In the genomic region with DNA sequence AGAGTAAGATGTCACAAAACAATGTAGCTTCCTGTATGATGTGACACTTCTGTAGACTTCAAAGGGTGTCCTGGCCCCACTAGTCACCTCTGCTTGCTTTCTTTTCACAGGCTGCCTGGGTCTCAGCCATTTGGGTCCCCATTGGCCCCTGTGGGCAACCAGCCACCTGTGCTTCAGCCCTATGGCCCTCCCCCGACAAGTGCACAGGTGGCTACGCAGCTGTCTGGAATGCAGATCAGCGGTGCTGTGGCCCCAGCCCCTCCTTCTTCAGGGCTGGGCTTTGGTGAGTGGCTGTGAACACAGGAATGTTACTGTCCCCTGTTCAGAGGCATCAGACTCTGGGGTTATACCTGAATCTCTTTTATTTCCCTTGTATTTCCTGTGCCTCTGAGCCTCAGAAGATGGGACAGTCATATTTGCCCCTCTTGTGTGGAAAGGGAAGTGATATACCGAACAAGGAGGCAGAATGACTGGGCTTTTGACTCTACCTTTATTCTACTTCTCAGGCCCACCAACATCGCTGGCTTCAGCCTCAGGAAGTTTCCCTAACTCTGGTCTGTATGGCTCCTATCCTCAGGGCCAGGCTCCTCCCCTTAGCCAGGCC, we compare ENCODE assay signal across 10 cellular contexts. TPM values are rescaled to one million over a fixed set of nuclear protein-coding genes. Genes with fewer than 3 reads are reported as not detected.
DNase-seq lines count a peak whose midpoint lies in the region; ATAC-seq, FAIRE-seq and TF ChIP-seq lines count a peak whose summit lies in the region.
"Had no signal": no experiment of that assay in that cellular context is flagged by ENCODE, and none has a peak within 500 bp of the region (broad histone marks: within the 10 kb centered on the region; RNA-seq: fewer than 3 reads in every experiment).

No MANE protein-coding gene starts in this region.

- no TSS peak for BruUV-seq in OCI-LY7 (replicated peaks; lab: Mats Ljungman, UMichigan)

- H3K27ac ChIP-seq in OCI-LY7 (ENCODE audit: low read depth, low read length, poor library complexity, severe bottlenecking) = peak overlapping the region; percentile 64
- no peak overlapping the region for H3K27ac ChIP-seq in astrocyte (ENCODE audit: low read depth, low read length)

- H3K27me3 Mint-ChIP-seq in activated T-cell treated with anti-CD3 and anti-CD28 coated beads, Interleukin-2, amount 50 U/mL, for 24 hours = no peaks in the 10 kb centered on the region
- H3K27me3 Mint-ChIP-seq in astrocyte (ENCODE audit: low read depth, unreplicated experiment) = no peaks in the 10 kb centered on the region
- no peaks in the 10 kb centered on the region for H3K27me3 Mint-ChIP-seq in stimulated activated naive CD8-positive, alpha-beta T cell treated with anti-CD3 and anti-CD28 coated beads, Interleukin-15, Interleukin-2, amounts not matched to agents 100 ng/mL and 50 ng/mL, for 24 hours

- intact Hi-C loops in OCI-LY7 (cut with micrococcal nuclease; ENCODE audit: unreplicated experiment) = no loop called here

- no peaks in the 10 kb centered on the region for H3K9me3 ChIP-seq in OCI-LY7 (ENCODE audit: low read length)
- H3K9me3 ChIP-seq in astrocyte (ENCODE audit: insufficient read depth, low read depth, low read length) = no peaks in the 10 kb centered on the region

- H3K4me2 ChIP-seq in OCI-LY7 (ENCODE audit: low read length) (peak overlapping the region; percentile 57), astrocyte (ENCODE audit: low read length) (no peak overlapping the region)

- peaks cover 66% of the 10 kb centered on the region for H3K4me1 Mint-ChIP-seq in activated T-cell treated with anti-CD3 and anti-CD28 coated beads, Interleukin-2, amount 50 U/mL, for 24 hours (ENCODE audit: low read depth)
- H3K4me1 Mint-ChIP-seq in astrocyte (ENCODE audit: low read depth, unreplicated experiment) = peaks cover 42% of the 10 kb centered on the region
- H3K4me1 Mint-ChIP-seq in stimulated activated naive CD8-positive, alpha-beta T cell treated with anti-CD3 and anti-CD28 coated beads, Interleukin-15, Interleukin-2, amounts not matched to agents 100 ng/mL and 50 ng/mL, for 24 hours (ENCODE audit: low read depth) = peaks cover 58% of the 10 kb centered on the region

- TF ChIP-seq CTCF in OCI-LY7 (conservative IDR thresholded peaks at IDR 0.05; ENCODE audit: low read length) = no peak
- TF ChIP-seq CTCF in astrocyte (IDR thresholded peaks at IDR 0.05; ENCODE audit: insufficient read depth, low read depth, low read length) = no peak

- H3K79me2 ChIP-seq in OCI-LY7 (ENCODE audit: insufficient read depth, low read depth, low read length) (no peaks in the 10 kb centered on the region; the same call in 1 of the 2 replicates), astrocyte (ENCODE audit: insufficient read depth, low read length) (peaks cover 66% of the 10 kb centered on the region)

- DNase-seq in activated T-cell treated with anti-CD3 and anti-CD28 coated beads, Interleukin-2, amount 50 U/mL, for 24 hours = peak; percentile 47
- DNase-seq in activated T-cell treated with anti-CD3 and anti-CD28 coated beads for 4 hours (no peak), OCI-LY7 (ENCODE audit: low spot score) (peak; percentile 86), astrocyte (ENCODE audit: low read depth) (no peak), NCI-H2227 treated with DMSO at 0.1 percent for 48 hours (lab: John Stamatoyannopoulos, UW) (no peak)

- CTCF ChIA-PET in OCI-LY7 (lab: Charles Lee; ENCODE audit: unreplicated experiment) = interaction anchor here (1.2 kb wide), 1 partner anchor 16 kb away, joined by 3 read pairs; the partner anchor contains the start of gene SEC24C

- H3K9me3 Mint-ChIP-seq in activated T-cell treated with anti-CD3 and anti-CD28 coated beads, Interleukin-2, amount 50 U/mL, for 24 hours = no peaks in the 10 kb centered on the region
- no peaks in the 10 kb centered on the region for H3K9me3 Mint-ChIP-seq in astrocyte (ENCODE audit: unreplicated experiment)
- H3K9me3 Mint-ChIP-seq in stimulated activated naive CD8-positive, alpha-beta T cell treated with anti-CD3 and anti-CD28 coated beads, Interleukin-15, Interleukin-2, amounts not matched to agents 100 ng/mL and 50 ng/mL, for 24 hours = no peaks in the 10 kb centered on the region
- H3K9me3 Mint-ChIP-seq: nephron had no signal

- FAIRE-seq in astrocyte (lab: Jason Lieb, UNC) = no peak

- H3K4me1 ChIP-seq in OCI-LY7 (ENCODE audit: insufficient read depth, low read length, poor library complexity, severe bottlenecking) (peaks cover 23% of the 10 kb centered on the region), astrocyte (ENCODE audit: insufficient read depth, low read length) (peaks cover 15% of the 10 kb centered on the region)

- POLR2A ChIA-PET in OCI-LY7 (lab: Charles Lee) = interaction anchor here (0.5 to 2.5 kb wide), 8 partner anchors 9 to 1008 kb away, joined by 3 to 15 read pairs (median 4); partner anchors contain the start of genes CHCHD1 and SEC24C

- H3K4me3 ChIP-seq in OCI-LY7 (ENCODE audit: low read depth, low read length, poor library complexity, severe bottlenecking) = no peak overlapping the region
- no peak overlapping the region for H3K4me3 ChIP-seq in astrocyte (ENCODE audit: insufficient read depth, low read depth, low read length)

- H3K9ac ChIP-seq in astrocyte (ENCODE audit: low read length) = no peak overlapping the region

- no peaks in the 10 kb centered on the region for H3K27me3 ChIP-seq in astrocyte (ENCODE audit: insufficient read depth, low read length)

- peaks cover 63% of the 10 kb centered on the region for H3K36me3 ChIP-seq in OCI-LY7 (ENCODE audit: insufficient read depth, low read length)
- H3K36me3 ChIP-seq in astrocyte (ENCODE audit: insufficient read depth, low read length) = peaks cover 49% of the 10 kb centered on the region

- ATAC-seq in GM18519 (IDR thresholded peaks at IDR 0.05; ENCODE audit: low FRiP score, unreplicated experiment) (no peak), GM19324 (IDR thresholded peaks at IDR 0.05; ENCODE audit: low FRiP score, unreplicated experiment) (no peak)
- ATAC-seq: Panc1 had no signal

- H2AFZ ChIP-seq in OCI-LY7 (ENCODE audit: low read length) = no peak overlapping the region
- no peak overlapping the region for H2AFZ ChIP-seq in astrocyte (ENCODE audit: low read depth, low read length)

- peak overlapping the region; percentile 38 for H3K4me3 Mint-ChIP-seq in activated T-cell treated with anti-CD3 and anti-CD28 coated beads, Interleukin-2, amount 50 U/mL, for 24 hours
- no peak overlapping the region for H3K4me3 Mint-ChIP-seq in astrocyte (ENCODE audit: unreplicated experiment)
- peak overlapping the region; percentile 35 for H3K4me3 Mint-ChIP-seq in stimulated activated naive CD8-positive, alpha-beta T cell treated with anti-CD3 and anti-CD28 coated beads, Interleukin-15, Interleukin-2, amounts not matched to agents 100 ng/mL and 50 ng/mL, for 24 hours
- H3K4me3 Mint-ChIP-seq: nephron had no signal

- no peaks in the 10 kb centered on the region for H3K9me2 ChIP-seq in OCI-LY7 (ENCODE audit: insufficient read depth, low read length)

- peaks cover 89% of the 10 kb centered on the region for H3K36me3 Mint-ChIP-seq in activated T-cell treated with anti-CD3 and anti-CD28 coated beads, Interleukin-2, amount 50 U/mL, for 24 hours (ENCODE audit: low read depth)
- H3K36me3 Mint-ChIP-seq in astrocyte (ENCODE audit: low read depth, unreplicated experiment) = peaks cover 34% of the 10 kb centered on the region
- H3K36me3 Mint-ChIP-seq in stimulated activated naive CD8-positive, alpha-beta T cell treated with anti-CD3 and anti-CD28 coated beads, Interleukin-15, Interleukin-2, amounts not matched to agents 100 ng/mL and 50 ng/mL, for 24 hours (ENCODE audit: low read depth) = peaks cover 79% of the 10 kb centered on the region

- H3K27ac Mint-ChIP-seq in activated T-cell treated with anti-CD3 and anti-CD28 coated beads, Interleukin-2, amount 50 U/mL, for 24 hours = peak overlapping the region; percentile 88
- H3K27ac Mint-ChIP-seq in astrocyte (ENCODE audit: unreplicated experiment) = peak overlapping the region; percentile 58
- peak overlapping the region; percentile 86 for H3K27ac Mint-ChIP-seq in stimulated activated naive CD8-positive, alpha-beta T cell treated with anti-CD3 and anti-CD28 coated beads, Interleukin-15, Interleukin-2, amounts not matched to agents 100 ng/mL and 50 ng/mL, for 24 hours

- H4K20me1 ChIP-seq in OCI-LY7 (ENCODE audit: insufficient read depth, low read length) (no peaks in the 10 kb centered on the region), astrocyte (ENCODE audit: insufficient read depth, low read length) (peaks cover 79% of the 10 kb centered on the region)

RNA-seq across cellular contexts. Expression of gene SEC24C, which starts 15.4 kb away (rescaled TPM):
- 51.9 and 53.6 TPM in 2 replicates for total RNA-seq in OCI-LY7 (2014; rRNA removed; shearing (Covaris generic))
- 82.0 and 87.1 TPM in 2 replicates for total RNA-seq in OCI-LY7 (2022)
- total RNA-seq in astrocyte = 96.1 and 99.0 TPM in 2 replicates

RNA-seq across cellular contexts. Expression of gene CHCHD1, which starts 22.2 kb away (rescaled TPM):
- total RNA-seq in OCI-LY7 (2014; rRNA removed; shearing (Covaris generic)) = 55.6 and 64.8 TPM in 2 replicates
- total RNA-seq in OCI-LY7 (2022) (33.6 and 36.6 TPM in 2 replicates), astrocyte (24.0 and 25.3 TPM in 2 replicates)

RNA-seq across cellular contexts. Expression of gene ZSWIM8, which starts 25.8 kb away (rescaled TPM):
- total RNA-seq in OCI-LY7 (2014; rRNA removed; shearing (Covaris generic)) = 22.0 and 22.6 TPM in 2 replicates
- total RNA-seq in OCI-LY7 (2022) (52.6 and 59.5 TPM in 2 replicates), astrocyte (70.2 and 70.7 TPM in 2 replicates)

RNA-seq across cellular contexts. Expression of gene NDST2, which starts 51.8 kb away (rescaled TPM):
- 27.7 and 45.2 TPM in 2 replicates for total RNA-seq in OCI-LY7 (2014; rRNA removed; shearing (Covaris generic))
- total RNA-seq in OCI-LY7 (2022) (52.8 and 59.7 TPM in 2 replicates), astrocyte (16.2 and 21.5 TPM in 2 replicates)

Comparison
In these comparisons a context has a peak if more than half of its experiments do, and no peak if none do; other contexts are left out.
1. DNase-seq: peak in activated T-cell treated with anti-CD3 and anti-CD28 coated beads, Interleukin-2, amount 50 U/mL, for 24 hours (single experiment) and OCI-LY7 (single experiment); none in activated T-cell treated with anti-CD3 and anti-CD28 coated beads for 4 hours (single experiment), astrocyte (single experiment) and NCI-H2227 treated with DMSO at 0.1 percent for 48 hours (single experiment).
2. Peak in every context shown above with its lines, with median percentiles within 50 percentile points of each other: H3K27ac Mint-ChIP-seq.